ENCODE assay signal across 1 cellular context in genomic region chr5:148383564-148384388, GRCh38.
A peak's percentile ranks its signal among the peaks of the same experiment; 100 is the strongest.
TF ChIP-seq lines count a peak whose summit lies in the region.

A gene with protein sequence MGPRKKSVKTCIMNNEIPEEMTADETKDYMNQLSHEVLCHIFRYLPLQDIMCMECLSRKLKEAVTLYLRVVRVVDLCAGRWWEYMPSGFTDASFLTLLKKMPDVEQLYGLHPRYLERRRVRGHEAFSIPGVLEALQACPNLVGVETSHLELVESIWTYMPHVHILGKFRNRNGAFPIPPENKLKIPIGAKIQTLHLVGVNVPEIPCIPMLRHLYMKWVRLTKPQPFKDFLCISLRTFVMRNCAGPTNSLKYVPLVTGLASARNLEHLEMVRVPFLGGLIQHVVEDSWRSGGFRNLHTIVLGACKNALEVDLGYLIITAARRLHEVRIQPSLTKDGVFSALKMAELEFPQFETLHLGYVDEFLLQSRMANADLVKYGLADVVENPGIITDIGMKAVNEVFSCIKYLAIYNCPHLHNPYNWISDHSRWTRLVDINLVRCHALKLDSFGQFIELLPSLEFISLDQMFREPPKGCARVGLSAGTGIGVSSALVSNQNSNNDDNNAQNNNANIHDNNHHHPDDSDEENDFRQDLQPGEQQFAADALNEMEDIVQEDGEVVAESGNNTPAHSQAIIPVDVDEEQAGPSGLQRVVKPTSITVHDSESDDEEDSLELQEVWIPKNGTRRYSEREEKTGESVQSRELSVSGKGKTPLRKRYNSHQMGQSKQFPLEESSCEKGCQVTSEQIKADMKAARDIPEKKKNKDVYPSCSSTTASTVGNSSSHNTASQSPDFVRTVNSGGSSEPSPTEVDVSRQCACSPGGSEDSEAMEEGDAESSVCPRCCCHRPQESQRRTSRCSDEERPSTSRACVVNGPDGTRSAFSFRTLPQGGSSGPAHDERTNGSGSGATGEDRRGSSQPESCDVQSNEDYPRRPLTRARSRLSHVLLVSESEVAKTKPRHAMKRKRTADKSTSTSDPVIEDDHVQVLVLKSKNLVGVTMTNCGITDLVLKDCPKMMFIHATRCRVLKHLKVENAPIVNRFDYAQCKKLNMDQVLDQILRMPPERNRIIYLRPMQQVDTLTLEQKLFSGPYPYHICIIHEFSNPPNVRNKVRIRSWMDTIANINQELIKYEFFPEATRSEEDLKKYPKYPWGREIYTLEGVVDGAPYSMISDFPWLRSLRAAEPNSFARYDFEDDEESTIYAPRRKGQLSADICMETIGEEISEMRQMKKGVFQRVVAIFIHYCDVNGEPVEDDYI (plus strand): TSS chr5:148383958. CDS start chr5:148394777, 10,819 bp downstream.

TF ChIP-seq in H1, 55 proteins besides CTCF, POLR2A, EP300 and RAD21 (continued from another document):
- TF ChIP-seq RBBP5 (IDR thresholded peaks at IDR 0.05; ENCODE audit: borderline replicate concordance, low read depth, low read length) (no peak), HDAC2 (IDR thresholded peaks at IDR 0.05; ENCODE audit: borderline replicate concordance in 1 of 2, low read depth in 2 of 2, low read length in 2 of 2) (no peak), HDAC6 (IDR thresholded peaks at IDR 0.05; ENCODE audit: low read depth, low read length) (no peak), SRF (IDR thresholded peaks at IDR 0.05; ENCODE audit: low read depth, low read length) (no peak), POLR2AphosphoS5 (IDR thresholded peaks at IDR 0.05; ENCODE audit: low read depth, low read length) (peak; percentile 89), RXRA (IDR thresholded peaks at IDR 0.05; ENCODE audit: insufficient read depth, low read depth, low read length) (no peak), TAF1 (IDR thresholded peaks at IDR 0.05; ENCODE audit: low read depth, low read length) (peak; percentile 87), CEBPB (IDR thresholded peaks at IDR 0.05; ENCODE audit: low read depth, low read length) (peak; percentile 12; the same call in 1 of the 2 replicates), SIRT6 (IDR thresholded peaks at IDR 0.05; ENCODE audit: low read length) (no peak), CHD2 (IDR thresholded peaks at IDR 0.05; ENCODE audit: low read length) (no peak), BCL11A (IDR thresholded peaks at IDR 0.05; ENCODE audit: low read depth in 2 of 2, low read length in 2 of 2) (no peak), SP1 (IDR thresholded peaks at IDR 0.05; ENCODE audit: low read depth, low read length) (peak; percentile 41; the same call in 1 of the 2 replicates), ATF3 (IDR thresholded peaks at IDR 0.05; ENCODE audit: insufficient read depth, low read depth, low read length) (0 out of 2 replicates have a peak, but pooled peaks have one; percentile 32), GTF2F1 (IDR thresholded peaks at IDR 0.05; ENCODE audit: borderline replicate concordance, low read depth, low read length) (no peak), TEAD4 (IDR thresholded peaks at IDR 0.05; ENCODE audit: low read depth, low read length) (peak; percentile 81), TCF12 (IDR thresholded peaks at IDR 0.05; ENCODE audit: low read depth, low read length) (no peak), SP4 (IDR thresholded peaks at IDR 0.05; ENCODE audit: low read length) (peak; percentile 67; the same call in 1 of the 2 replicates), SIX5 (IDR thresholded peaks at IDR 0.05; ENCODE audit: low read depth, low read length) (peak; percentile 70), CHD1 (IDR thresholded peaks at IDR 0.05; ENCODE audit: low read depth, low read length) (0 out of 2 replicates have a peak, but pooled peaks have one; percentile 31), CBX5 (IDR thresholded peaks at IDR 0.05; ENCODE audit: low read depth, low read length) (no peak), EZH2 (IDR thresholded peaks at IDR 0.05; ENCODE audit: low read depth, low read length, severe bottlenecking) (no peak), POU5F1 (IDR thresholded peaks at IDR 0.05; ENCODE audit: low read depth, low read length) (no peak), KDM1A (IDR thresholded peaks at IDR 0.05; ENCODE audit: borderline replicate concordance, low read length) (no peak), FOSL1 (IDR thresholded peaks at IDR 0.05; ENCODE audit: insufficient read depth, low read depth, low read length) (no peak), SP2 (IDR thresholded peaks at IDR 0.05; ENCODE audit: low read length) (no peak), BRCA1 (IDR thresholded peaks at IDR 0.05; ENCODE audit: low read depth, low read length) (no peak), PHF8 (conservative IDR thresholded peaks at IDR 0.05; ENCODE audit: low read depth, low read length) (peak; percentile 94), GABPA (IDR thresholded peaks at IDR 0.05; ENCODE audit: borderline replicate concordance, insufficient read depth, low read length) (peak; percentile 92), RFX5 (IDR thresholded peaks at IDR 0.05; ENCODE audit: borderline replicate concordance, low read depth, low read length) (no peak), NANOG (IDR thresholded peaks at IDR 0.05; ENCODE audit: insufficient read depth, low read depth, low read length, poor library complexity, severe bottlenecking) (no peak), BACH1 (IDR thresholded peaks at IDR 0.05; ENCODE audit: low read length) (no peak), CBX8 (IDR thresholded peaks at IDR 0.05; ENCODE audit: borderline replicate concordance, low read depth, low read length) (no peak), KDM5A (IDR thresholded peaks at IDR 0.05; ENCODE audit: low read length) (0 out of 2 replicates have a peak, but pooled peaks have one; percentile 43), ZNF274 (IDR thresholded peaks at IDR 0.05; ENCODE audit: borderline replicate concordance, extremely low read depth, low read length) (no peak), CTBP2 (IDR thresholded peaks at IDR 0.05; ENCODE audit: borderline replicate concordance, insufficient read depth, insufficient read length, low read length) (no peak), E2F6 (IDR thresholded peaks at IDR 0.05) (no peak), JUND (IDR thresholded peaks at IDR 0.05; ENCODE audit: low read length) (peak; percentile 94), SIN3A (conservative IDR thresholded peaks at IDR 0.05 in 1 of 2, IDR thresholded peaks at IDR 0.05 in 1 of 2; ENCODE audit: low read depth in 1 of 2, low read length in 2 of 2) (peak in 1 of 2 experiments; percentile 96; a peak in 3 of 4 replicates), EGR1 (IDR thresholded peaks at IDR 0.05; ENCODE audit: borderline replicate concordance, low read depth, low read length) (peak; percentile 80), RNF2 (IDR thresholded peaks at IDR 0.05; ENCODE audit: borderline replicate concordance, low read depth, low read length, missing control alignments, poor library complexity, severe bottlenecking) (no peak), SAP30 (IDR thresholded peaks at IDR 0.05; ENCODE audit: insufficient read depth, insufficient replicate concordance, low read length) (peak; percentile 94), ASH2L (IDR thresholded peaks at IDR 0.05; ENCODE audit: low read length) (peak; percentile 69), MAFK (IDR thresholded peaks at IDR 0.05; ENCODE audit: low read depth, low read length) (no peak), KDM4A (IDR thresholded peaks at IDR 0.05; ENCODE audit: low read depth, low read length, severe bottlenecking) (peak; percentile 26)
- TF ChIP-seq, protein P1, sequence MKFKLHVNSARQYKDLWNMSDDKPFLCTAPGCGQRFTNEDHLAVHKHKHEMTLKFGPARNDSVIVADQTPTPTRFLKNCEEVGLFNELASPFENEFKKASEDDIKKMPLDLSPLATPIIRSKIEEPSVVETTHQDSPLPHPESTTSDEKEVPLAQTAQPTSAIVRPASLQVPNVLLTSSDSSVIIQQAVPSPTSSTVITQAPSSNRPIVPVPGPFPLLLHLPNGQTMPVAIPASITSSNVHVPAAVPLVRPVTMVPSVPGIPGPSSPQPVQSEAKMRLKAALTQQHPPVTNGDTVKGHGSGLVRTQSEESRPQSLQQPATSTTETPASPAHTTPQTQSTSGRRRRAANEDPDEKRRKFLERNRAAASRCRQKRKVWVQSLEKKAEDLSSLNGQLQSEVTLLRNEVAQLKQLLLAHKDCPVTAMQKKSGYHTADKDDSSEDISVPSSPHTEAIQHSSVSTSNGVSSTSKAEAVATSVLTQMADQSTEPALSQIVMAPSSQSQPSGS (IDR thresholded peaks at IDR 0.05; ENCODE audit: low read length), result peak; percentile 92
- TF ChIP-seq, protein P2, sequence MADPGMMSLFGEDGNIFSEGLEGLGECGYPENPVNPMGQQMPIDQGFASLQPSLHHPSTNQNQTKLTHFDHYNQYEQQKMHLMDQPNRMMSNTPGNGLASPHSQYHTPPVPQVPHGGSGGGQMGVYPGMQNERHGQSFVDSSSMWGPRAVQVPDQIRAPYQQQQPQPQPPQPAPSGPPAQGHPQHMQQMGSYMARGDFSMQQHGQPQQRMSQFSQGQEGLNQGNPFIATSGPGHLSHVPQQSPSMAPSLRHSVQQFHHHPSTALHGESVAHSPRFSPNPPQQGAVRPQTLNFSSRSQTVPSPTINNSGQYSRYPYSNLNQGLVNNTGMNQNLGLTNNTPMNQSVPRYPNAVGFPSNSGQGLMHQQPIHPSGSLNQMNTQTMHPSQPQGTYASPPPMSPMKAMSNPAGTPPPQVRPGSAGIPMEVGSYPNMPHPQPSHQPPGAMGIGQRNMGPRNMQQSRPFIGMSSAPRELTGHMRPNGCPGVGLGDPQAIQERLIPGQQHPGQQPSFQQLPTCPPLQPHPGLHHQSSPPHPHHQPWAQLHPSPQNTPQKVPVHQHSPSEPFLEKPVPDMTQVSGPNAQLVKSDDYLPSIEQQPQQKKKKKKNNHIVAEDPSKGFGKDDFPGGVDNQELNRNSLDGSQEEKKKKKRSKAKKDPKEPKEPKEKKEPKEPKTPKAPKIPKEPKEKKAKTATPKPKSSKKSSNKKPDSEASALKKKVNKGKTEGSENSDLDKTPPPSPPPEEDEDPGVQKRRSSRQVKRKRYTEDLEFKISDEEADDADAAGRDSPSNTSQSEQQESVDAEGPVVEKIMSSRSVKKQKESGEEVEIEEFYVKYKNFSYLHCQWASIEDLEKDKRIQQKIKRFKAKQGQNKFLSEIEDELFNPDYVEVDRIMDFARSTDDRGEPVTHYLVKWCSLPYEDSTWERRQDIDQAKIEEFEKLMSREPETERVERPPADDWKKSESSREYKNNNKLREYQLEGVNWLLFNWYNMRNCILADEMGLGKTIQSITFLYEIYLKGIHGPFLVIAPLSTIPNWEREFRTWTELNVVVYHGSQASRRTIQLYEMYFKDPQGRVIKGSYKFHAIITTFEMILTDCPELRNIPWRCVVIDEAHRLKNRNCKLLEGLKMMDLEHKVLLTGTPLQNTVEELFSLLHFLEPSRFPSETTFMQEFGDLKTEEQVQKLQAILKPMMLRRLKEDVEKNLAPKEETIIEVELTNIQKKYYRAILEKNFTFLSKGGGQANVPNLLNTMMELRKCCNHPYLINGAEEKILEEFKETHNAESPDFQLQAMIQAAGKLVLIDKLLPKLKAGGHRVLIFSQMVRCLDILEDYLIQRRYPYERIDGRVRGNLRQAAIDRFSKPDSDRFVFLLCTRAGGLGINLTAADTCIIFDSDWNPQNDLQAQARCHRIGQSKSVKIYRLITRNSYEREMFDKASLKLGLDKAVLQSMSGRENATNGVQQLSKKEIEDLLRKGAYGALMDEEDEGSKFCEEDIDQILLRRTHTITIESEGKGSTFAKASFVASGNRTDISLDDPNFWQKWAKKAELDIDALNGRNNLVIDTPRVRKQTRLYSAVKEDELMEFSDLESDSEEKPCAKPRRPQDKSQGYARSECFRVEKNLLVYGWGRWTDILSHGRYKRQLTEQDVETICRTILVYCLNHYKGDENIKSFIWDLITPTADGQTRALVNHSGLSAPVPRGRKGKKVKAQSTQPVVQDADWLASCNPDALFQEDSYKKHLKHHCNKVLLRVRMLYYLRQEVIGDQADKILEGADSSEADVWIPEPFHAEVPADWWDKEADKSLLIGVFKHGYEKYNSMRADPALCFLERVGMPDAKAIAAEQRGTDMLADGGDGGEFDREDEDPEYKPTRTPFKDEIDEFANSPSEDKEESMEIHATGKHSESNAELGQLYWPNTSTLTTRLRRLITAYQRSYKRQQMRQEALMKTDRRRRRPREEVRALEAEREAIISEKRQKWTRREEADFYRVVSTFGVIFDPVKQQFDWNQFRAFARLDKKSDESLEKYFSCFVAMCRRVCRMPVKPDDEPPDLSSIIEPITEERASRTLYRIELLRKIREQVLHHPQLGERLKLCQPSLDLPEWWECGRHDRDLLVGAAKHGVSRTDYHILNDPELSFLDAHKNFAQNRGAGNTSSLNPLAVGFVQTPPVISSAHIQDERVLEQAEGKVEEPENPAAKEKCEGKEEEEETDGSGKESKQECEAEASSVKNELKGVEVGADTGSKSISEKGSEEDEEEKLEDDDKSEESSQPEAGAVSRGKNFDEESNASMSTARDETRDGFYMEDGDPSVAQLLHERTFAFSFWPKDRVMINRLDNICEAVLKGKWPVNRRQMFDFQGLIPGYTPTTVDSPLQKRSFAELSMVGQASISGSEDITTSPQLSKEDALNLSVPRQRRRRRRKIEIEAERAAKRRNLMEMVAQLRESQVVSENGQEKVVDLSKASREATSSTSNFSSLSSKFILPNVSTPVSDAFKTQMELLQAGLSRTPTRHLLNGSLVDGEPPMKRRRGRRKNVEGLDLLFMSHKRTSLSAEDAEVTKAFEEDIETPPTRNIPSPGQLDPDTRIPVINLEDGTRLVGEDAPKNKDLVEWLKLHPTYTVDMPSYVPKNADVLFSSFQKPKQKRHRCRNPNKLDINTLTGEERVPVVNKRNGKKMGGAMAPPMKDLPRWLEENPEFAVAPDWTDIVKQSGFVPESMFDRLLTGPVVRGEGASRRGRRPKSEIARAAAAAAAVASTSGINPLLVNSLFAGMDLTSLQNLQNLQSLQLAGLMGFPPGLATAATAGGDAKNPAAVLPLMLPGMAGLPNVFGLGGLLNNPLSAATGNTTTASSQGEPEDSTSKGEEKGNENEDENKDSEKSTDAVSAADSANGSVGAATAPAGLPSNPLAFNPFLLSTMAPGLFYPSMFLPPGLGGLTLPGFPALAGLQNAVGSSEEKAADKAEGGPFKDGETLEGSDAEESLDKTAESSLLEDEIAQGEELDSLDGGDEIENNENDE (IDR thresholded peaks at IDR 0.05; ENCODE audit: insufficient replicate concordance, low read length), result no peak
- TF ChIP-seq, protein P3, sequence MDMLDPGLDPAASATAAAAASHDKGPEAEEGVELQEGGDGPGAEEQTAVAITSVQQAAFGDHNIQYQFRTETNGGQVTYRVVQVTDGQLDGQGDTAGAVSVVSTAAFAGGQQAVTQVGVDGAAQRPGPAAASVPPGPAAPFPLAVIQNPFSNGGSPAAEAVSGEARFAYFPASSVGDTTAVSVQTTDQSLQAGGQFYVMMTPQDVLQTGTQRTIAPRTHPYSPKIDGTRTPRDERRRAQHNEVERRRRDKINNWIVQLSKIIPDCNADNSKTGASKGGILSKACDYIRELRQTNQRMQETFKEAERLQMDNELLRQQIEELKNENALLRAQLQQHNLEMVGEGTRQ (IDR thresholded peaks at IDR 0.05; ENCODE audit: low read length), result no peak
- TF ChIP-seq, protein P4, sequence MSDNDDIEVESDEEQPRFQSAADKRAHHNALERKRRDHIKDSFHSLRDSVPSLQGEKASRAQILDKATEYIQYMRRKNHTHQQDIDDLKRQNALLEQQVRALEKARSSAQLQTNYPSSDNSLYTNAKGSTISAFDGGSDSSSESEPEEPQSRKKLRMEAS (IDR thresholded peaks at IDR 0.05), result peak; percentile 83
TF ChIP-seq in H1: peak in this region for 25.
